Comparison of ENCODE assay signal across 1 cellular context in the genomic region with DNA sequence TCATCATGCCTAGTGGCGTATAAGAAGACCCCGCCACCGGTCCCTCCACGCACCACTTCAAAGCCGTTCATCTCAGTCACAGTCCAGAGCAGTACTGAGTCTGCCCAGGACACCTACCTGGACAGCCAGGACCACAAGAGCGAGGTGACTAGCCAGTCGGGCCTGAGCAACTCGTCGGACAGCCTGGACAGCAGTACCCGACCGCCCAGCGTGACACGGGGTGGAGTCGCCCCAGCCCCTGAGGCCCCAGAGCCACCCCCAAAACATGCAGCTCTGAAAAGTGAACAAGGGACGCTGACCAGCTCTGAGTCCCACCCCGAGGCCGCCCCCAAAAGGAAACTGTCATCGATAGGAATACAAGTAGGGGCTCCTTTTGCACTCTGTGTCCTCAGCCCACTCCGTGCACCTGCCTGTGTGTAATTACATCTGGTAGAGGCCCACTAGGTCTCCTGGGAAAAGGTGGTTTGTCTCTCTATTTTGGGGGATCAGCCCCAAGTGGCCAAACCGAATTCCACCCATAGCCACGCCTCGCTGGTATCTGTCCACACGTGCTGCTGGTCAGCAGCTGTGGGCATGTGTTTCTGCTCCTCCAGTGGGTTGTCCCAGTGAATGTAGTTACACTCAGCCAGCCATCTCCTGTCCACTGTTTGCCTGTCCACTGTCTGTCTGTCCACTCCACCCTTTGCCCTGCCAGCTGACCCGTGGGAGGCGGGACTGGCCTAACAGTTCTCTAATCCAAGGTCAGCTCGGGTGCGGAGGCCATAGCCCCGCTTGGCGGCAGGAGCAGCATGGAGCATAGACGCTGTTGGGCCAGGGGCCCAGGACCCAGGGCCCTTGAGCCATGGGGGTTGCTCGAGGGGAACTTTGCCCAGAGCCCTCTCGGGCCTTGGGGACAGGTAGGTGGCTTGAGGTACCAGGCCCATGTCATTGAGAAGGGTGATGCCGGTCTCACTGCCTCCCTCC.
TF ChIP-seq lines count a peak whose summit lies in the region.

No MANE protein-coding gene starts in this region.

TF ChIP-seq in liver, 16 proteins besides CTCF, POLR2A, EP300 and RAD21 (continued from another document):
- no peak for TF ChIP-seq REST (IDR thresholded peaks at IDR 0.05)
- TF ChIP-seq YY1 (IDR thresholded peaks at IDR 0.05) = peak; percentile 61
- TF ChIP-seq, protein P1, sequence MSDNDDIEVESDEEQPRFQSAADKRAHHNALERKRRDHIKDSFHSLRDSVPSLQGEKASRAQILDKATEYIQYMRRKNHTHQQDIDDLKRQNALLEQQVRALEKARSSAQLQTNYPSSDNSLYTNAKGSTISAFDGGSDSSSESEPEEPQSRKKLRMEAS (IDR thresholded peaks at IDR 0.05) = no peak
- no peak for TF ChIP-seq GABPA (IDR thresholded peaks at IDR 0.05 in 1 of 2, conservative IDR thresholded peaks at IDR 0.05 in 1 of 2)
- TF ChIP-seq RXRA (IDR thresholded peaks at IDR 0.05) = peak; percentile 67 to 76
TF ChIP-seq in liver: peak in this region for 4.
